In genomic region chr2:127358044-127358443, GRCh38 we compare ENCODE assay signal across 17 cellular contexts. TPM values are rescaled to one million over a fixed set of nuclear protein-coding genes. Genes with fewer than 3 reads are reported as not detected.
DNase-seq lines count a peak whose midpoint lies in the region; ATAC-seq and TF ChIP-seq lines count a peak whose summit lies in the region.
"Had no signal": no experiment of that assay in that cellular context is flagged by ENCODE, and none has a peak within 500 bp of the region (broad histone marks: within the 10 kb centered on the region; RNA-seq: fewer than 3 reads in every experiment).

No MANE protein-coding gene starts in this region.

- no peak overlapping the region for H3K27ac ChIP-seq in CD4-positive, alpha-beta T cell (ENCODE audit: low read depth, low read length)
- H3K27ac ChIP-seq: KMS-11, SJCRH30 had no signal

- peaks cover 78% of the 10 kb centered on the region for H3K4me1 Mint-ChIP-seq in CD4-positive, alpha-beta T cell (ENCODE audit: low read depth)

- H3K27me3 ChIP-seq in CD4-positive, alpha-beta T cell (ENCODE audit: control insufficient read depth, insufficient read depth, low read length) = no peaks in the 10 kb centered on the region
- H3K27me3 ChIP-seq: MG63, SJCRH30 had no signal

- H3K27me3 Mint-ChIP-seq in CD4-positive, alpha-beta T cell = no peaks in the 10 kb centered on the region

- intact Hi-C loops in CD4-positive, alpha-beta T cell (cut with DNase I, micrococcal nuclease) = loop anchor here in 1 of 2 experiments (5.0 kb wide), 1 partner anchor 119 kb away; no protein-coding TSS in a partner anchor
- intact Hi-C loops in lower leg skin (cut with DNase I; ENCODE audit: low total_unique reads) = no loop called here
- intact Hi-C loops in posterior cingulate gyrus (cut with DNase I) = no loop called here

- TF ChIP-seq CTCF in CD4-positive, alpha-beta T cell (IDR thresholded peaks at IDR 0.05) = no peak
- TF ChIP-seq CTCF in choroid plexus epithelial cell (conservative IDR thresholded peaks at IDR 0.05; ENCODE audit: low read depth, low read length) (no peak), lower leg skin (IDR thresholded peaks at IDR 0.05) (no peak)

- WGBS in lower leg skin, 2 donors = 89 to 90% methylated on average over 3 of the region's 3 CpGs

- H3K9me3 Mint-ChIP-seq in CD4-positive, alpha-beta T cell = no peaks in the 10 kb centered on the region

- CTCF ChIA-PET in CD4-positive, alpha-beta T cell (lab: Charles Lee) = interaction anchor here (1.3 kb wide), 2 partner anchors 58 to 121 kb away, joined by 3 to 6 read pairs; no protein-coding TSS in a partner anchor

- no peak overlapping the region for H3K4me3 Mint-ChIP-seq in CD4-positive, alpha-beta T cell

- peak overlapping the region; percentile 42 for H3K27ac Mint-ChIP-seq in CD4-positive, alpha-beta T cell
- H3K27ac Mint-ChIP-seq: GM23338 had no signal

- DNase-seq in CD4-positive, alpha-beta T cell = no peak
- DNase-seq in NCI-H226 (peak; percentile 55), choroid plexus epithelial cell (ENCODE audit: low read depth) (peak; percentile 12), left lobe of liver (ENCODE audit: low spot score) (no peak), lower leg skin (ENCODE audit: low spot score in 2 of 2) (no peak), G401 (ENCODE audit: low spot score) (no peak), posterior cingulate gyrus (no peak), nucleus accumbens (lab: John Stamatoyannopoulos, UW) (no peak)
- DNase-seq: C1 segment of cervical spinal cord, MG63, NCI-H1092, NCI-H2107, NCI-H69, RPMI8226 had no signal

- POLR2A ChIA-PET in CD4-positive, alpha-beta T cell (lab: Charles Lee) = no interaction called here

- no peak for ATAC-seq in CD4-positive, alpha-beta T cell (ENCODE audit: poor library complexity)
- ATAC-seq in left lobe of liver = peak; percentile 67

- no peaks in the 10 kb centered on the region for H3K36me3 Mint-ChIP-seq in CD4-positive, alpha-beta T cell (ENCODE audit: low read depth)

- H3K9me3 ChIP-seq in CD4-positive, alpha-beta T cell (ENCODE audit: control insufficient read depth, low read length) = no peaks in the 10 kb centered on the region

- in situ Hi-C loops in G401 (cut with HindIII; ENCODE audit: low sequenced_read_pairs) = loop anchor here (10.0 kb wide), 1 partner anchor 57 kb away; the partner anchor contains the start of gene PROC

- TF ChIP-seq POLR2A in lower leg skin (IDR thresholded peaks at IDR 0.05) = no peak

- H3K4me3 ChIP-seq in choroid plexus epithelial cell (ENCODE audit: low read depth, low read length) (no peak overlapping the region), lower leg skin (ENCODE audit: low read depth, poor library complexity, severe bottlenecking) (no peak overlapping the region)
- H3K4me3 ChIP-seq: MG63, SJCRH30 had no signal

RNA-seq across cellular contexts. Expression of gene MAP3K2, which starts 29.7 kb away (rescaled TPM):
- total RNA-seq in CD4-positive, alpha-beta T cell = 100 to 1,000 TPM; 103 to 105 TPM
- total RNA-seq in left lobe of liver (48.9 TPM), lower leg skin (10 to 100 TPM; 58.9 to 68.5 (median 63.0) TPM)
- total RNA-seq in G401 (2014; rRNA removed; shearing (Covaris generic)) = 13.8 and 14.2 TPM in 2 replicates

Comparison
In these comparisons a context has a peak if more than half of its experiments do, and no peak if none do; other contexts are left out.
1. DNase-seq: peak in NCI-H226 (single experiment) and choroid plexus epithelial cell (single experiment); none in CD4-positive, alpha-beta T cell (0 of 10), left lobe of liver (single experiment), lower leg skin (0 of 2), G401 (single experiment), posterior cingulate gyrus (0 of 10) and nucleus accumbens (0 of 56).